Comparison of ENCODE assay signal across 8 cellular contexts in genomic region chr10:103396067-103396788, GRCh38. TPM values are rescaled to one million over a fixed set of nuclear protein-coding genes. Genes with fewer than 3 reads are reported as not detected.
A peak's percentile ranks its signal among the peaks of the same experiment; 100 is the strongest.
DNase-seq lines count a peak whose midpoint lies in the region; ATAC-seq and TF ChIP-seq lines count a peak whose summit lies in the region.

Gene ATP5MK (minus strand): TSS chr10:103396475. CDS start chr10:103392457, 4,018 bp downstream.
A gene with protein sequence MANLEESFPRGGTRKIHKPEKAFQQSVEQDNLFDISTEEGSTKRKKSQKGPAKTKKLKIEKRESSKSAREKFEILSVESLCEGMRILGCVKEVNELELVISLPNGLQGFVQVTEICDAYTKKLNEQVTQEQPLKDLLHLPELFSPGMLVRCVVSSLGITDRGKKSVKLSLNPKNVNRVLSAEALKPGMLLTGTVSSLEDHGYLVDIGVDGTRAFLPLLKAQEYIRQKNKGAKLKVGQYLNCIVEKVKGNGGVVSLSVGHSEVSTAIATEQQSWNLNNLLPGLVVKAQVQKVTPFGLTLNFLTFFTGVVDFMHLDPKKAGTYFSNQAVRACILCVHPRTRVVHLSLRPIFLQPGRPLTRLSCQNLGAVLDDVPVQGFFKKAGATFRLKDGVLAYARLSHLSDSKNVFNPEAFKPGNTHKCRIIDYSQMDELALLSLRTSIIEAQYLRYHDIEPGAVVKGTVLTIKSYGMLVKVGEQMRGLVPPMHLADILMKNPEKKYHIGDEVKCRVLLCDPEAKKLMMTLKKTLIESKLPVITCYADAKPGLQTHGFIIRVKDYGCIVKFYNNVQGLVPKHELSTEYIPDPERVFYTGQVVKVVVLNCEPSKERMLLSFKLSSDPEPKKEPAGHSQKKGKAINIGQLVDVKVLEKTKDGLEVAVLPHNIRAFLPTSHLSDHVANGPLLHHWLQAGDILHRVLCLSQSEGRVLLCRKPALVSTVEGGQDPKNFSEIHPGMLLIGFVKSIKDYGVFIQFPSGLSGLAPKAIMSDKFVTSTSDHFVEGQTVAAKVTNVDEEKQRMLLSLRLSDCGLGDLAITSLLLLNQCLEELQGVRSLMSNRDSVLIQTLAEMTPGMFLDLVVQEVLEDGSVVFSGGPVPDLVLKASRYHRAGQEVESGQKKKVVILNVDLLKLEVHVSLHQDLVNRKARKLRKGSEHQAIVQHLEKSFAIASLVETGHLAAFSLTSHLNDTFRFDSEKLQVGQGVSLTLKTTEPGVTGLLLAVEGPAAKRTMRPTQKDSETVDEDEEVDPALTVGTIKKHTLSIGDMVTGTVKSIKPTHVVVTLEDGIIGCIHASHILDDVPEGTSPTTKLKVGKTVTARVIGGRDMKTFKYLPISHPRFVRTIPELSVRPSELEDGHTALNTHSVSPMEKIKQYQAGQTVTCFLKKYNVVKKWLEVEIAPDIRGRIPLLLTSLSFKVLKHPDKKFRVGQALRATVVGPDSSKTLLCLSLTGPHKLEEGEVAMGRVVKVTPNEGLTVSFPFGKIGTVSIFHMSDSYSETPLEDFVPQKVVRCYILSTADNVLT (N-terminal part only) (plus strand): TSS chr10:103396626. CDS start chr10:103398427, 1,801 bp downstream.

- peak in 1 of 3 experiments; percentile 11 for TF ChIP-seq CTCF in ascending aorta (IDR thresholded peaks at IDR 0.05)

- DNase-seq in NCI-H187 (lab: John Stamatoyannopoulos, UW) (peak; percentile 50 to 83), ascending aorta (ENCODE audit: low spot score in 2 of 2) (peak; percentile 92 to 99), right cardiac atrium (peak; percentile 98 to 99 (median 98)), putamen (ENCODE audit: low spot score) (peak; percentile 98), aorta (peak; percentile 99)

- H3K27me3 ChIP-seq in ascending aorta (no peaks in the 10 kb centered on the region), right cardiac atrium (ENCODE audit: control insufficient read depth, insufficient read depth) (no peaks in the 10 kb centered on the region), aorta (ENCODE audit: control insufficient read depth in 1 of 2, insufficient read depth in 2 of 2, low read length in 1 of 2) (no peaks in the 10 kb centered on the region)

- H3K27ac ChIP-seq in ascending aorta (peak within 1 kb of the TSS; percentile 81 to 82), right cardiac atrium (ENCODE audit: low read length) (peak within 1 kb of the TSS; percentile 91), aorta (ENCODE audit: low read depth in 1 of 2, low read length in 2 of 2) (peak within 1 kb of the TSS in 1 of 2 donors; percentile 63)

- H3K4me1 ChIP-seq in ascending aorta (peaks cover 10 to 25% of the 10 kb centered on the region in 2 donors), right cardiac atrium (ENCODE audit: control insufficient read depth, insufficient read depth, low read length) (peaks cover 7% of the 10 kb centered on the region), aorta (ENCODE audit: control insufficient read depth in 1 of 2, insufficient read depth in 2 of 2, low read length in 2 of 2) (peaks cover 0 to 6% of the 10 kb centered on the region in 2 donors)

- intact Hi-C loops in T-helper 2 cell treated with Interferon-gamma antibody and Interleukin-4, amounts not matched to agents 100 ng/mL and 5 ng/mL, for 36 hours (cut with micrococcal nuclease): loop anchor here (1.0 to 5.0 kb wide), 5 partner anchors 28 to 478 kb away; partner anchors contain the start of genes CALHM2, CNNM2 and PCGF6
- intact Hi-C loops in ascending aorta (cut with DNase I) (loop anchor here (1.0 to 2.0 kb wide), 3 partner anchors 28 to 51 kb away; partner anchors contain the start of gene PCGF6), right cardiac atrium (cut with DNase I) (no loop called here), aorta (cut with DNase I) (no loop called here)

- ATAC-seq in HG02938 (IDR thresholded peaks at IDR 0.05; ENCODE audit: unreplicated experiment) (peak; percentile 97), right cardiac atrium (peak; percentile 99 to 100), aorta (ENCODE audit: low FRiP score) (peak; percentile 99)

- peaks cover 24 to 36% of the 10 kb centered on the region in 2 donors for H3K36me3 ChIP-seq in ascending aorta
- peaks cover 2% of the 10 kb centered on the region in 2 donors for H3K36me3 ChIP-seq in aorta (ENCODE audit: control insufficient read depth in 1 of 2, insufficient read depth in 2 of 2, low read length in 1 of 2)

- TF ChIP-seq POLR2A in GM15510 (IDR thresholded peaks at IDR 0.05; ENCODE audit: borderline replicate concordance, extremely low read depth, insufficient read length): peak; percentile 90

- H3K4me3 ChIP-seq in ascending aorta (peak within 1 kb of the TSS; percentile 79 to 99), right cardiac atrium (ENCODE audit: low read length) (peak within 1 kb of the TSS; percentile 88), aorta (ENCODE audit: low read length in 2 of 2) (peak within 1 kb of the TSS; percentile 61 to 90)

- WGBS in right cardiac atrium: under 1% methylated on average over 56 of the region's 56 CpGs
- WGBS in aorta, 2 donors: 0% methylated on average over 56 of the region's 56 CpGs

- no peaks in the 10 kb centered on the region for H3K9me3 ChIP-seq in ascending aorta
- H3K9me3 ChIP-seq in right cardiac atrium (ENCODE audit: control insufficient read depth, low read length): no peaks in the 10 kb centered on the region
- no peaks in the 10 kb centered on the region for H3K9me3 ChIP-seq in aorta (ENCODE audit: control insufficient read depth, low read length)

RNA-seq across cellular contexts. Expression of gene ATP5MK, which starts in this region (rescaled TPM):
- 318 and 323 TPM in 2 replicates for total RNA-seq in T-helper 2 cell treated with Interferon-gamma antibody and Interleukin-4, amounts not matched to agents 100 ng/mL and 5 ng/mL, for 36 hours
- total RNA-seq in ascending aorta (481 TPM), right cardiac atrium (100 to 1,000 TPM; 819 to 995 (median 889) TPM), aorta (100 to 1,000 TPM; 186 to 240 TPM)
- polyA plus RNA-seq in right cardiac atrium (3,797 TPM), aorta (1,000 to 10,000 TPM in 1 of 2 donors, 100 to 1,000 TPM in 1; 657 to 1,555 TPM)

RNA-seq across cellular contexts. Expression of the second gene that starts in this region (rescaled TPM):
- total RNA-seq in T-helper 2 cell treated with Interferon-gamma antibody and Interleukin-4, amounts not matched to agents 100 ng/mL and 5 ng/mL, for 36 hours: 56.0 and 60.1 TPM in 2 replicates
- total RNA-seq in ascending aorta: 4.8 TPM
- total RNA-seq in right cardiac atrium: 10 to 100 TPM in 3 of 4 donors, 1 to 10 TPM in 1; 9.4 to 15.7 (median 12.1) TPM
- polyA plus RNA-seq in right cardiac atrium: 7.6 TPM
- 10 to 100 TPM; 22.7 to 24.2 TPM for total RNA-seq in aorta
- polyA plus RNA-seq in aorta: 10 to 100 TPM in 1 of 2 donors, 1 to 10 TPM in 1; 6.0 to 11.1 TPM

Comparison
In these comparisons a context has a peak if more than half of its experiments do, and no peak if none do; other contexts are left out.
1. intact Hi-C loops: an anchor here in T-helper 2 cell treated with Interferon-gamma antibody and Interleukin-4, amounts not matched to agents 100 ng/mL and 5 ng/mL, for 36 hours (1.0 to 5.0 kb wide) and ascending aorta (1.0 to 2.0 kb wide); none called in right cardiac atrium and aorta.